In genomic region chr17:82076785-82077591, GRCh38 we compare ENCODE assay signal across 15 cellular contexts. TPM values are rescaled to one million over a fixed set of nuclear protein-coding genes. Genes with fewer than 3 reads are reported as not detected.
DNase-seq lines count a peak whose midpoint lies in the region; ATAC-seq and TF ChIP-seq lines count a peak whose summit lies in the region.
"Had no signal": no experiment of that assay in that cellular context is flagged by ENCODE, and none has a peak within 500 bp of the region (broad histone marks: within the 10 kb centered on the region; RNA-seq: fewer than 3 reads in every experiment).

No MANE protein-coding gene starts in this region.

- peak overlapping the region; percentile 82 for H3K27ac Mint-ChIP-seq in WTC11
- peak overlapping the region; percentile 34 for H3K27ac Mint-ChIP-seq in mesothelial cell of epicardium
- H3K27ac Mint-ChIP-seq in CD4-positive, alpha-beta memory T cell: peak overlapping the region in 1 of 7 donors; percentile 30
- H3K27ac Mint-ChIP-seq: activated CD4-positive, alpha-beta T cell treated with anti-CD3 and anti-CD28 coated beads, Interleukin-2, amount 10 ng/mL, durations not matched to agents 7 days and 5 days; activated T-helper 2 cell treated with anti-CD3 and anti-CD28 coated beads, Interferon-gamma antibody, Interleukin-2, Interleukin-4, amounts not matched to agents 10 μg/mL and 5 μg/mL and 100 μg/mL, durations not matched to agents 14 hours and 24 hours and 36 hours; progenitor cell of endocrine pancreas; T-cell had no signal

- POLR2A ChIA-PET in A673 (lab: Charles Lee; ENCODE audit: low non-redundant PET) (interaction anchor here (1.3 kb wide), 1 partner anchor 10 kb away, joined by 3 read pairs; no protein-coding TSS in a partner anchor), WTC11 (lab: Charles Lee) (interaction anchor here (0.7 to 1.2 kb wide), 3 partner anchors 47 to 142 kb away, joined by 3 to 4 read pairs (median 3); partner anchors contain the start of genes CENPX and LRRC45), GM10248 (lab: Yijun Ruan, JAX) (interaction anchor here (1.1 kb wide), 1 partner anchor 9 kb away, joined by 3 read pairs; no protein-coding TSS in a partner anchor)
- POLR2A ChIA-PET in CD4-positive, alpha-beta memory T cell (lab: Charles Lee; ENCODE audit: partially characterized antibody): interaction anchor here (0.8 kb wide), 1 partner anchor 21 kb away, joined by 3 read pairs; the partner anchor contains the start of gene FASN

- no peaks in the 10 kb centered on the region for H3K27me3 ChIP-seq in A673 (replicated peaks; ENCODE audit: insufficient read depth, low read depth, low read length, poor library complexity)
- H3K27me3 ChIP-seq in CD4-positive, alpha-beta memory T cell (ENCODE audit: insufficient read depth, low read length): no peaks in the 10 kb centered on the region
- H3K27me3 ChIP-seq: BLaER1 treated with 17β-estradiol and CSF1 and Interleukin-3, amounts not matched to agents 10 nM and 100 nM had no signal

- no peaks in the 10 kb centered on the region for H3K9me3 ChIP-seq in A673 (ENCODE audit: low read depth, low read length, poor library complexity, severe bottlenecking)
- no peaks in the 10 kb centered on the region for H3K9me3 ChIP-seq in CD4-positive, alpha-beta memory T cell (ENCODE audit: control insufficient read depth in 1 of 2, low read length in 2 of 2)
- H3K9me3 ChIP-seq: BLaER1 treated with 17β-estradiol and CSF1 and Interleukin-3, amounts not matched to agents 10 nM and 100 nM had no signal

- H3K4me3 ChIP-seq in A673 (ENCODE audit: low read depth, low read length, poor library complexity, severe bottlenecking): no peak overlapping the region
- no peak overlapping the region for H3K4me3 ChIP-seq in CD4-positive, alpha-beta memory T cell (ENCODE audit: low read length in 2 of 2)
- H3K4me3 ChIP-seq: BLaER1 treated with 17β-estradiol and CSF1 and Interleukin-3, amounts not matched to agents 10 nM and 100 nM had no signal

- ATAC-seq in GM18505 (IDR thresholded peaks at IDR 0.05; ENCODE audit: unreplicated experiment) (no peak), WTC11 (peak; percentile 52), HG02623 (IDR thresholded peaks at IDR 0.05; ENCODE audit: unreplicated experiment) (no peak)

- H3K36me3 ChIP-seq in A673 (ENCODE audit: insufficient read depth, low read length, poor library complexity, severe bottlenecking): peaks cover 47% of the 10 kb centered on the region
- peaks cover 10% of the 10 kb centered on the region for H3K36me3 ChIP-seq in CD4-positive, alpha-beta memory T cell (ENCODE audit: insufficient read depth, low read length)

- peak; percentile 52 for TF ChIP-seq POLR2A in GM18505 (IDR thresholded peaks at IDR 0.05; ENCODE audit: borderline replicate concordance, extremely low read depth, insufficient read depth, insufficient read length)

- TF ChIP-seq CTCF in A673 (conservative IDR thresholded peaks at IDR 0.05; ENCODE audit: low read depth, low read length) (no peak), WTC11 (IDR thresholded peaks at IDR 0.05) (no peak), mesothelial cell of epicardium (IDR thresholded peaks at IDR 0.05; ENCODE audit: unreplicated experiment) (peak; percentile 4), GM10248 (IDR thresholded peaks at IDR 0.05; ENCODE audit: control extremely low read depth, extremely low read depth, low read depth, missing control alignments) (no peak)

- no peak for DNase-seq in A673 (ENCODE audit: low spot score)
- no peak for DNase-seq in WTC11 (ENCODE audit: low spot score)
- no peak for DNase-seq in mesothelial cell of epicardium (ENCODE audit: low spot score in 2 of 2, unreplicated experiment in 2 of 2)
- DNase-seq in CD4-positive, alpha-beta memory T cell: no peak
- DNase-seq in NAMALWA (ENCODE audit: low spot score): no peak
- no peak for DNase-seq in GM10248 (ENCODE audit: extremely low spot score)
- DNase-seq: activated CD4-positive, alpha-beta T cell treated with anti-CD3 and anti-CD28 coated beads, Interleukin-2, amount 10 ng/mL, durations not matched to agents 7 days and 5 days; effector CD8-positive, alpha-beta T cell; stimulated activated CD4-positive, alpha-beta T cell treated with anti-CD3 and anti-CD28 coated beads, Interleukin-1b, Interleukin-23, amount 100 ng/mL, for 48 hours; T-cell had no signal

- peaks cover 9% of the 10 kb centered on the region for H3K36me3 Mint-ChIP-seq in WTC11
- H3K36me3 Mint-ChIP-seq in mesothelial cell of epicardium: peaks cover 3% of the 10 kb centered on the region
- H3K36me3 Mint-ChIP-seq in CD4-positive, alpha-beta memory T cell: peaks cover 3 to 6% of the 10 kb centered on the region in 2 donors

- H3K27me3 Mint-ChIP-seq in WTC11 (ENCODE audit: low read depth) (peaks cover 15% of the 10 kb centered on the region), mesothelial cell of epicardium (ENCODE audit: low read depth) (peaks cover 16% of the 10 kb centered on the region)
- no peaks in the 10 kb centered on the region for H3K27me3 Mint-ChIP-seq in CD4-positive, alpha-beta memory T cell
- H3K27me3 Mint-ChIP-seq: T-cell had no signal

- H3K9me3 Mint-ChIP-seq in WTC11: no peaks in the 10 kb centered on the region
- peaks cover 4% of the 10 kb centered on the region for H3K9me3 Mint-ChIP-seq in mesothelial cell of epicardium
- H3K9me3 Mint-ChIP-seq in CD4-positive, alpha-beta memory T cell: peaks cover 0 to 4% (median 0%) of the 10 kb centered on the region in 8 donors
- H3K9me3 Mint-ChIP-seq: activated CD4-positive, alpha-beta T cell treated with anti-CD3 and anti-CD28 coated beads, Interleukin-2, amount 10 ng/mL, durations not matched to agents 7 days and 5 days; activated T-helper 2 cell treated with anti-CD3 and anti-CD28 coated beads, Interferon-gamma antibody, Interleukin-2, Interleukin-4, amounts not matched to agents 10 μg/mL and 5 μg/mL and 100 μg/mL, durations not matched to agents 14 hours and 24 hours and 36 hours; T-cell had no signal

- CTCF ChIA-PET in A673 (lab: Charles Lee) (no interaction called here), WTC11 (lab: Charles Lee) (interaction anchor here (0.6 to 4.9 kb wide), 8 partner anchors 10 to 80 kb away, joined by 3 to 37 read pairs (median 5); partner anchors contain the start of genes DCXR and RAC3), GM10248 (lab: Yijun Ruan, JAX) (interaction anchor here (0.9 to 2.4 kb wide), 4 partner anchors 8 to 46 kb away, joined by 3 to 5 read pairs (median 3); partner anchors contain the start of gene DCXR)
- CTCF ChIA-PET in CD4-positive, alpha-beta memory T cell (lab: Charles Lee; ENCODE audit: partially characterized antibody): no interaction called here

- no peaks in the 10 kb centered on the region for H3K4me1 ChIP-seq in A673 (ENCODE audit: insufficient read depth, low read length, poor library complexity, severe bottlenecking)
- H3K4me1 ChIP-seq in CD4-positive, alpha-beta memory T cell (ENCODE audit: insufficient read depth, low read length): no peaks in the 10 kb centered on the region

- intact Hi-C loops in A673 (cut with micrococcal nuclease; ENCODE audit: unreplicated experiment): no loop called here
- intact Hi-C loops in CD4-positive, alpha-beta memory T cell (cut with micrococcal nuclease): no loop called here

- no peak overlapping the region for H3K4me3 Mint-ChIP-seq in WTC11
- H3K4me3 Mint-ChIP-seq in mesothelial cell of epicardium: no peak overlapping the region
- no peak overlapping the region for H3K4me3 Mint-ChIP-seq in CD4-positive, alpha-beta memory T cell
- H3K4me3 Mint-ChIP-seq: activated CD4-positive, alpha-beta T cell treated with anti-CD3 and anti-CD28 coated beads, Interleukin-2, amount 10 ng/mL, durations not matched to agents 7 days and 5 days; T-cell had no signal

- BruUV-seq in A673 (replicated peaks; lab: Mats Ljungman, UMichigan): no TSS peak

- H3K4me1 Mint-ChIP-seq in WTC11 (no peaks in the 10 kb centered on the region), mesothelial cell of epicardium (no peaks in the 10 kb centered on the region)
- no peaks in the 10 kb centered on the region for H3K4me1 Mint-ChIP-seq in CD4-positive, alpha-beta memory T cell
- H3K4me1 Mint-ChIP-seq: activated CD4-positive, alpha-beta T cell treated with anti-CD3 and anti-CD28 coated beads, Interleukin-2, amount 10 ng/mL, durations not matched to agents 7 days and 5 days; T-cell had no signal

- H3K27ac ChIP-seq in A673 (ENCODE audit: low read depth, low read length, poor library complexity, severe bottlenecking): peak overlapping the region; percentile 42
- no peak overlapping the region for H3K27ac ChIP-seq in CD4-positive, alpha-beta memory T cell (ENCODE audit: low read depth, low read length)
- H3K27ac ChIP-seq: BLaER1 treated with 17β-estradiol and CSF1 and Interleukin-3, amounts not matched to agents 10 nM and 100 nM had no signal

TF ChIP-seq in WTC11, 78 proteins besides CTCF, POLR2A, EP300 and RAD21 (continues in another document):
- TF ChIP-seq, protein P1, sequence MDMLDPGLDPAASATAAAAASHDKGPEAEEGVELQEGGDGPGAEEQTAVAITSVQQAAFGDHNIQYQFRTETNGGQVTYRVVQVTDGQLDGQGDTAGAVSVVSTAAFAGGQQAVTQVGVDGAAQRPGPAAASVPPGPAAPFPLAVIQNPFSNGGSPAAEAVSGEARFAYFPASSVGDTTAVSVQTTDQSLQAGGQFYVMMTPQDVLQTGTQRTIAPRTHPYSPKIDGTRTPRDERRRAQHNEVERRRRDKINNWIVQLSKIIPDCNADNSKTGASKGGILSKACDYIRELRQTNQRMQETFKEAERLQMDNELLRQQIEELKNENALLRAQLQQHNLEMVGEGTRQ (CRISPR knock-in tag; IDR thresholded peaks at IDR 0.05): no peak

RNA-seq across cellular contexts. Expression of gene DUS1L, which starts 11.4 kb away (rescaled TPM):
- total RNA-seq in A673 (2021) (139 and 143 TPM in 2 replicates), WTC11 (2021) (99.6 to 120 TPM (median 106 TPM) in 3 replicates), mesothelial cell of epicardium (87.3 to 94.9 TPM (median 87.9 TPM) in 3 replicates)
- total RNA-seq in CD4-positive, alpha-beta memory T cell: 100 to 1,000 TPM; 139 to 141 TPM
- polyA plus RNA-seq in CD4-positive, alpha-beta memory T cell: 100 to 1,000 TPM in 1 of 2 donors, 10 to 100 TPM in 1; 48.1 to 138 TPM

RNA-seq across cellular contexts. Expression of gene FASN, which starts 21.0 kb away (rescaled TPM):
- total RNA-seq in A673 (2021) (591 and 676 TPM in 2 replicates), WTC11 (2021) (611 to 742 TPM (median 654 TPM) in 3 replicates), mesothelial cell of epicardium (227 to 230 TPM (median 229 TPM) in 3 replicates)
- 10 to 100 TPM; 26.5 to 27.7 TPM for total RNA-seq in CD4-positive, alpha-beta memory T cell
- 1 to 10 TPM in 1 of 2 donors, under 1 TPM in 1; 0.03 to 3.5 TPM for polyA plus RNA-seq in CD4-positive, alpha-beta memory T cell

RNA-seq across cellular contexts. Expression of gene GPS1, which starts 25.3 kb away (rescaled TPM):
- 162 and 192 TPM in 2 replicates for total RNA-seq in A673 (2021)
- 166 to 181 TPM (median 167 TPM) in 3 replicates for total RNA-seq in WTC11 (2021)
- total RNA-seq in mesothelial cell of epicardium: 104 to 113 TPM (median 105 TPM) in 3 replicates
- total RNA-seq in CD4-positive, alpha-beta memory T cell: 10 to 100 TPM; 85.1 to 89.0 TPM
- 100 to 1,000 TPM; 139 to 148 TPM for polyA plus RNA-seq in CD4-positive, alpha-beta memory T cell

RNA-seq across cellular contexts. Expression of gene RFNG, which starts 25.4 kb away (rescaled TPM):
- total RNA-seq in A673 (2021) (31.5 and 39.4 TPM in 2 replicates), WTC11 (2021) (40.9 to 42.3 TPM (median 41.6 TPM) in 3 replicates), mesothelial cell of epicardium (53.8 to 57.3 TPM (median 55.6 TPM) in 3 replicates)
- total RNA-seq in CD4-positive, alpha-beta memory T cell: 10 to 100 TPM; 37.6 to 44.0 TPM
- polyA plus RNA-seq in CD4-positive, alpha-beta memory T cell: 1 to 10 TPM; 6.2 to 8.2 TPM

RNA-seq across cellular contexts. Expression of gene DCXR, which starts 39.5 kb away (rescaled TPM):
- total RNA-seq in A673 (2021) (140 and 191 TPM in 2 replicates), WTC11 (2021) (114 to 130 TPM (median 120 TPM) in 3 replicates), mesothelial cell of epicardium (73.5 to 80.2 TPM (median 77.6 TPM) in 3 replicates)
- total RNA-seq in CD4-positive, alpha-beta memory T cell: 10 to 100 TPM; 65.9 to 68.2 TPM
- polyA plus RNA-seq in CD4-positive, alpha-beta memory T cell: 100 to 1,000 TPM; 118 to 164 TPM

Comparison
In these comparisons a context has a peak if more than half of its experiments do, and no peak if none do; other contexts are left out.
1. CTCF ChIA-PET loops: an anchor here in WTC11 (0.6 to 4.9 kb wide) and GM10248 (0.9 to 2.4 kb wide); none called in A673 and CD4-positive, alpha-beta memory T cell.